Comparison of ENCODE assay signal across 16 cellular contexts in the genomic region with DNA sequence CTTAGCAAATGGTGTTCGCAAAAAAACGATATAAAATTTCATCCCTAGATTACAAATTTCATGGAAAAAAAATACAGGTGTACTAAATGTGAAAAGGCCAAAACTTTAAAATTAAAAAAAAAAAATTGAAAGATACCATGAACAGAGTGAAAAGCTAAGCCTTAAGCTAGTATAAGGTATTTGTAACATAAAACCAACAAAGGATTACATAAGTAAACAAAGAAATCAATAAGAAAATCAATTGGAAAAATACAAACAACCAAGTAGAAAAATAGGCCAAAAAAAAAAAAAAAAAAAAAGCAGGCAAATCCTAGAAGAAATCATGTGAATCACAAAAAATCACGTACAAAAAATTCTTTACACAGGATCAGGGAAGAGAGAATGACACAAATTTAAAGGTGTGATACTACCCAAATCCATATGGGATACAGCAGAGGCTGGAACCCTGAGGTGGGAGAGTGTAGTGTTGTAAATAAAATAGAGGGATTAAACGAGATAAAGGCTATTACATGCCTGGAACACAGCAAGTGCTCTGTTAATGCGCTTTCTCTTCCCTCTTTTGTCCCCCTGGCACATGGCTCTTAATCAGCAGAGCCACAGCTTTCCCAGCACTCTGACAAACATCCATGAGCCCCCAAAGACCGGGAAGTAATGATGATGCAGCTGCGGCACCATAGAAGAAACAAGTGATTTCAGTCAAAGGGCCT.
"Had no signal": no experiment of that assay in that cellular context is flagged by ENCODE, and none has a peak within 500 bp of the region (broad histone marks: within the 10 kb centered on the region; RNA-seq: fewer than 3 reads in every experiment).

No MANE protein-coding gene starts in this region.

- ATAC-seq: activated naive CD4-positive, alpha-beta T cell treated with anti-CD3 and anti-CD28 coated beads, Interleukin-2, amount 50 U/mL, for 72 hours had no signal

- H3K36me3 ChIP-seq: thyroid gland had no signal

- H3K4me1 ChIP-seq: thyroid gland had no signal

- H3K9me3 ChIP-seq: psoas muscle, thyroid gland had no signal

- H3K9me3 Mint-ChIP-seq: activated naive CD4-positive, alpha-beta T cell treated with anti-CD3 and anti-CD28 coated beads, Interleukin-2, amount 50 U/mL, for 72 hours had no signal

- FAIRE-seq: colon had no signal

- H3K27ac Mint-ChIP-seq: activated naive CD4-positive, alpha-beta T cell treated with anti-CD3 and anti-CD28 coated beads, Interleukin-2, amount 50 U/mL, for 72 hours had no signal

- H3K27ac ChIP-seq: thyroid gland had no signal

- H3K4me3 ChIP-seq: dorsolateral prefrontal cortex, thyroid gland had no signal

- DNase-seq: activated CD4-positive, alpha-beta T cell treated with anti-CD3 and anti-CD28 coated beads, Interleukin-2, amount 50 U/mL, for 48 hours; activated gamma-delta T cell treated with Interleukin-2 at 50 U/mL for 16 hours; amniotic stem cell; central memory CD4-positive, alpha-beta T cell; dorsolateral prefrontal cortex; hippocampal formation; islet precursor cell; mammary epithelial cell; psoas muscle; stimulated activated CD8-positive, alpha-beta memory T cell treated with anti-CD3 and anti-CD28 coated beads, Interleukin-4, amount 100 ng/mL, for 48 hours; stimulated activated naive CD4-positive, alpha-beta T cell; T-helper 2 cell; thyroid gland had no signal

- H3K4me3 Mint-ChIP-seq: neural crest cell had no signal

- H3K27me3 ChIP-seq: dorsolateral prefrontal cortex, thyroid gland had no signal
